Comparison of ENCODE assay signal across 20 cellular contexts in genomic region chr2:11869423-11869991, GRCh38.
"Had no signal": no experiment of that assay in that cellular context is flagged by ENCODE, and none has a peak within 500 bp of the region (broad histone marks: within the 10 kb centered on the region; RNA-seq: fewer than 3 reads in every experiment).

No MANE protein-coding gene starts in this region.

- H3K4me3 ChIP-seq: left ventricle myocardium inferior, pancreas, tibial nerve, vagina had no signal

- H3K27me3 Mint-ChIP-seq: activated naive CD8-positive, alpha-beta T cell had no signal

- DNase-seq: activated CD4-positive, alpha-beta memory T cell treated with anti-CD3 and anti-CD28 coated beads, Interleukin-2, amount 10 ng/mL, durations not matched to agents 7 days and 5 days; activated CD4-positive, alpha-beta T cell treated with anti-CD3 and anti-CD28 coated beads for 4 hours; activated T-cell treated with anti-CD3 and anti-CD28 coated beads for 4 hours; amniotic stem cell; effector CD8-positive, alpha-beta T cell; foreskin fibroblast; hippocampal formation; left ventricle myocardium inferior; pancreas; right cardiac atrium; small intestine; stimulated activated CD4-positive, alpha-beta T cell treated with anti-CD3 and anti-CD28 coated beads, Interleukin-4, amount 100 ng/mL, for 4 hours; stimulated activated CD8-positive, alpha-beta memory T cell treated with anti-CD3 and anti-CD28 coated beads, Interleukin-4, amount 100 ng/mL, for 48 hours; stimulated activated naive CD4-positive, alpha-beta T cell treated with Interleukin-2 at 50 U/mL for 16 hours; substantia nigra had no signal

- H3K9me3 ChIP-seq: pancreas, tibial nerve, vagina had no signal

- H3K36me3 Mint-ChIP-seq: activated naive CD8-positive, alpha-beta T cell; mesothelial cell of epicardium had no signal

- H3K27ac Mint-ChIP-seq: activated CD4-positive, alpha-beta memory T cell treated with anti-CD3 and anti-CD28 coated beads, Interleukin-2, amount 10 ng/mL, durations not matched to agents 7 days and 5 days; activated naive CD8-positive, alpha-beta T cell; mesothelial cell of epicardium; T-helper 1 cell treated with Interleukin-12 subunit alpha and Interleukin-12 subunit beta and Interleukin-4 antibody, amounts not matched to agents 30 μg/mL and 1 μg/mL, for 36 hours had no signal

- ATAC-seq: pancreas, right cardiac atrium had no signal

- H3K4me1 ChIP-seq: left ventricle myocardium inferior had no signal

- H3K27me3 ChIP-seq: pancreas, tibial nerve, vagina had no signal

- H3K36me3 ChIP-seq: left ventricle myocardium inferior, pancreas, tibial nerve, vagina had no signal

- H3K4me3 Mint-ChIP-seq: activated CD4-positive, alpha-beta memory T cell treated with anti-CD3 and anti-CD28 coated beads, Interleukin-2, amount 10 ng/mL, durations not matched to agents 7 days and 5 days; activated naive CD8-positive, alpha-beta T cell; mesothelial cell of epicardium; T-helper 1 cell treated with Interleukin-12 subunit alpha and Interleukin-12 subunit beta and Interleukin-4 antibody, amounts not matched to agents 30 μg/mL and 1 μg/mL, for 36 hours had no signal

- H3K27ac ChIP-seq: left ventricle myocardium inferior, pancreas, tibial nerve, vagina had no signal

- H3K9me3 Mint-ChIP-seq: activated CD4-positive, alpha-beta memory T cell treated with anti-CD3 and anti-CD28 coated beads, Interleukin-2, amount 10 ng/mL, durations not matched to agents 7 days and 5 days; T-helper 1 cell treated with Interleukin-12 subunit alpha and Interleukin-12 subunit beta and Interleukin-4 antibody, amounts not matched to agents 30 μg/mL and 1 μg/mL, for 36 hours had no signal
